In the genomic region with DNA sequence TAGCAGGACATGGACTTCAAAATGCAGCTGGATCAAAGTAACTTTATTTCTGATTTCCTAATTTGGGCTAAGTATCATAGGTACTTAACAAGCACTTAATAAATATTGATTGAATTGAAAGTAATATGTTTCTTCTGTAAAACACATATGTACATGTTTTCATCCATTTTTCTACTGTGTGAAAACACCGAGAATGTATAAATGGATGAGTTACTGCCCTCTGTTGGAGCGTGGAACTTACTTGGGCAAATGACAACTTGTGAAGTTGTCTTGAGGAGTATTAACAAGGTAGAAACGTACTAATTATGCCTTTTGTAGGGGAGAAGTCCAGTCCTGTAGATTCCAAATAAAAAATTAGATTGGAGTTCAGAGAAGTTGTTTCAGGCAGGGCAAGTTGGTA, we compare ENCODE assay signal across 1 cellular context.
TF ChIP-seq lines count a peak whose summit lies in the region.

No MANE protein-coding gene starts in this region.

TF ChIP-seq in GM23338, 12 proteins besides CTCF, POLR2A, EP300 and RAD21 (continued from another document):
- TF ChIP-seq, protein P1, sequence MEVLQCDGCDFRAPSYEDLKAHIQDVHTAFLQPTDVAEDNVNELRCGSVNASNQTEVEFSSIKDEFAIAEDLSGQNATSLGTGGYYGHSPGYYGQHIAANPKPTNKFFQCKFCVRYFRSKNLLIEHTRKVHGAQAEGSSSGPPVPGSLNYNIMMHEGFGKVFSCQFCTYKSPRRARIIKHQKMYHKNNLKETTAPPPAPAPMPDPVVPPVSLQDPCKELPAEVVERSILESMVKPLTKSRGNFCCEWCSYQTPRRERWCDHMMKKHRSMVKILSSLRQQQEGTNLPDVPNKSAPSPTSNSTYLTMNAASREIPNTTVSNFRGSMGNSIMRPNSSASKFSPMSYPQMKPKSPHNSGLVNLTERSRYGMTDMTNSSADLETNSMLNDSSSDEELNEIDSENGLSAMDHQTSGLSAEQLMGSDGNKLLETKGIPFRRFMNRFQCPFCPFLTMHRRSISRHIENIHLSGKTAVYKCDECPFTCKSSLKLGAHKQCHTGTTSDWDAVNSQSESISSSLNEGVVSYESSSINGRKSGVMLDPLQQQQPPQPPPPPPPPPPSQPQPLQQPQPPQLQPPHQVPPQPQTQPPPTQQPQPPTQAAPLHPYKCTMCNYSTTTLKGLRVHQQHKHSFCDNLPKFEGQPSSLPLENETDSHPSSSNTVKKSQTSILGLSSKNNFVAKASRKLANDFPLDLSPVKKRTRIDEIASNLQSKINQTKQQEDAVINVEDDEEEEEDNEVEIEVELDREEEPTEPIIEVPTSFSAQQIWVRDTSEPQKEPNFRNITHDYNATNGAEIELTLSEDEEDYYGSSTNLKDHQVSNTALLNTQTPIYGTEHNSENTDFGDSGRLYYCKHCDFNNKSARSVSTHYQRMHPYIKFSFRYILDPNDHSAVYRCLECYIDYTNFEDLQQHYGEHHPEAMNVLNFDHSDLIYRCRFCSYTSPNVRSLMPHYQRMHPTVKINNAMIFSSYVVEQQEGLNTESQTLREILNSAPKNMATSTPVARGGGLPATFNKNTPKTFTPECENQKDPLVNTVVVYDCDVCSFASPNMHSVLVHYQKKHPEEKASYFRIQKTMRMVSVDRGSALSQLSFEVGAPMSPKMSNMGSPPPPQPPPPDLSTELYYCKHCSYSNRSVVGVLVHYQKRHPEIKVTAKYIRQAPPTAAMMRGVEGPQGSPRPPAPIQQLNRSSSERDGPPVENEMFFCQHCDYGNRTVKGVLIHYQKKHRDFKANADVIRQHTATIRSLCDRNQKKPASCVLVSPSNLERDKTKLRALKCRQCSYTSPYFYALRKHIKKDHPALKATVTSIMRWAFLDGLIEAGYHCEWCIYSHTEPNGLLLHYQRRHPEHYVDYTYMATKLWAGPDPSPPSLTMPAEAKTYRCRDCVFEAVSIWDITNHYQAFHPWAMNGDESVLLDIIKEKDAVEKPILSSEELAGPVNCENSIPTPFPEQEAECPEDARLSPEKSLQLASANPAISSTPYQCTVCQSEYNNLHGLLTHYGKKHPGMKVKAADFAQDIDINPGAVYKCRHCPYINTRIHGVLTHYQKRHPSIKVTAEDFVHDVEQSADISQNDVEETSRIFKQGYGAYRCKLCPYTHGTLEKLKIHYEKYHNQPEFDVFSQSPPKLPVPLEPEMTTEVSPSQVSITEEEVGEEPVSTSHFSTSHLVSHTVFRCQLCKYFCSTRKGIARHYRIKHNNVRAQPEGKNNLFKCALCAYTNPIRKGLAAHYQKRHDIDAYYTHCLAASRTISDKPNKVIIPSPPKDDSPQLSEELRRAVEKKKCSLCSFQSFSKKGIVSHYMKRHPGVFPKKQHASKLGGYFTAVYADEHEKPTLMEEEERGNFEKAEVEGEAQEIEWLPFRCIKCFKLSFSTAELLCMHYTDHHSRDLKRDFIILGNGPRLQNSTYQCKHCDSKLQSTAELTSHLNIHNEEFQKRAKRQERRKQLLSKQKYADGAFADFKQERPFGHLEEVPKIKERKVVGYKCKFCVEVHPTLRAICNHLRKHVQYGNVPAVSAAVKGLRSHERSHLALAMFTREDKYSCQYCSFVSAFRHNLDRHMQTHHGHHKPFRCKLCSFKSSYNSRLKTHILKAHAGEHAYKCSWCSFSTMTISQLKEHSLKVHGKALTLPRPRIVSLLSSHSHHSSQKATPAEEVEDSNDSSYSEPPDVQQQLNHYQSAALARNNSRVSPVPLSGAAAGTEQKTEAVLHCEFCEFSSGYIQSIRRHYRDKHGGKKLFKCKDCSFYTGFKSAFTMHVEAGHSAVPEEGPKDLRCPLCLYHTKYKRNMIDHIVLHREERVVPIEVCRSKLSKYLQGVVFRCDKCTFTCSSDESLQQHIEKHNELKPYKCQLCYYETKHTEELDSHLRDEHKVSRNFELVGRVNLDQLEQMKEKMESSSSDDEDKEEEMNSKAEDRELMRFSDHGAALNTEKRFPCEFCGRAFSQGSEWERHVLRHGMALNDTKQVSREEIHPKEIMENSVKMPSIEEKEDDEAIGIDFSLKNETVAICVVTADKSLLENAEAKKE (CRISPR knock-in tag; IDR thresholded peaks at IDR 0.05): no peak
- TF ChIP-seq CREB1 (CRISPR knock-in tag; IDR thresholded peaks at IDR 0.05; ENCODE audit: low read depth) (no peak), ZNF114 (CRISPR knock-in tag; IDR thresholded peaks at IDR 0.05) (no peak), ETS1 (IDR thresholded peaks at IDR 0.05) (no peak), NANOG (IDR thresholded peaks at IDR 0.05; ENCODE audit: borderline replicate concordance) (no peak), JUNB (IDR thresholded peaks at IDR 0.05; ENCODE audit: unreplicated experiment) (no peak), STAT1 (IDR thresholded peaks at IDR 0.05; ENCODE audit: unreplicated experiment) (no peak), POLR2AphosphoS5 (IDR thresholded peaks at IDR 0.05; ENCODE audit: low read depth) (no peak), EZH2phosphoT487 (IDR thresholded peaks at IDR 0.05; ENCODE audit: unreplicated experiment) (no peak), REST (IDR thresholded peaks at IDR 0.05; ENCODE audit: unreplicated experiment) (no peak), EZH2 (IDR thresholded peaks at IDR 0.05; ENCODE audit: low read depth, unreplicated experiment) (no peak)
TF ChIP-seq in GM23338: peak in this region for 0.
